Comparison of ENCODE assay signal across 1 cellular context in the genomic region with DNA sequence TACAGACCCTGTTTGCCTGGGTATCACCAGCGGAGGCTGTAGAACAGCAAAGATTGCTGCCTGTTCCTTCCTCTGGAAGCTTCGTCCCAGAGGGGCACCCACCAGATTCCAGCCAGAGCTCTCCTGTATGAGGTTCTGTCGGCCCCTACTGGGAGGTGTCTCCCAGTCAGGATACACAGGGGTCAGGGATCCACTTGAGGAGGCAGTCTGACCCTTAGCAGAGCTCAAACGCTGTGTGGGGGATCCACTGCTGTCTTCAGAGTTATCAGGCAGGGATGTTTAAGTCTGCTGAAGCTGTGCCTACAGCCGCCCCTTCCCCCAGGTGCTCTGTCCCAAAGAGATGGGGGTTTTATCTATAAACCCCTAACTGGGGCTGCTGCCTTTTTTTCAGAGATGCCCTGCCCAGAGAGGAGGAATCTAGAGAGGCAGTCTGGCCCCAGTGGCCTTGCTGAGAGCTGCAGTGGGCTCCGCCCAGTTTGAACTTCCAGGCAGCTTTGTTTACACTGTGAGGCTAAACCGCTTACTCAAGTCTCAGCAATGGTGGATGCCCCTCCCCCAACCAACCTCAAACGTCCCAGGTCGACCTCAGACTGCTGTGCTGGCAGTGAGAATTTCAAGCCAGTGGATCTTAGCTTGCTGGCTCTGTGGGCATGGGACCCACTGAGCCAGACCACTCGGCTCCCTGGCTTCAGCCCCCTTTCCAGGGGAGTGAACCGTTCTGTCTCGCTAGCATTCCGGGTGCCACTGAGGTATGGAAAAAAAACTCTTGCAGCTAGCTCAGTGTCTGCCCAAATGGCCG.
TF ChIP-seq lines count a peak whose summit lies in the region.
"Not testable (repeated sequence)": the region's sequence is repeated elsewhere in the genome, so short reads cannot be mapped to it uniquely, and the experiment has no call there.

No MANE protein-coding gene starts in this region.

TF ChIP-seq in HepG2, 621 proteins besides CTCF, POLR2A, EP300 and RAD21 (continued from another document and continues in another):
- TF ChIP-seq CEBPG (CRISPR knock-in tag; IDR thresholded peaks at IDR 0.05) (peak; percentile 75), ETV5 (CRISPR knock-in tag; IDR thresholded peaks at IDR 0.05; ENCODE audit: borderline replicate concordance) (peak; percentile 26; the same call in 1 of the 2 replicates), IRF2 (CRISPR knock-in tag; IDR thresholded peaks at IDR 0.05) (peak; percentile 73; the same call in 1 of the 2 replicates), SOX13 (CRISPR knock-in tag; conservative IDR thresholded peaks at IDR 0.05 in 1 of 2, IDR thresholded peaks at IDR 0.05 in 1 of 2) (peak in 1 of 2 experiments; percentile 73; a peak in 2 of 4 replicates), REPIN1 (CRISPR knock-in tag; IDR thresholded peaks at IDR 0.05; ENCODE audit: borderline replicate concordance, low read depth) (peak; percentile 67; the same call in 1 of the 2 replicates), ZNF317 (CRISPR knock-in tag; IDR thresholded peaks at IDR 0.05) (peak; percentile 26; the same call in 1 of the 2 replicates), YY1 (IDR thresholded peaks at IDR 0.05; ENCODE audit: insufficient read depth, insufficient replicate concordance, low read depth, low read length) (peak; percentile 79), YEATS2 (CRISPR knock-in tag; IDR thresholded peaks at IDR 0.05; ENCODE audit: borderline replicate concordance) (peak; percentile 49; the same call in 1 of the 2 replicates), SOX6 (CRISPR knock-in tag; IDR thresholded peaks at IDR 0.05) (peak; percentile 85), KMT2A (CRISPR knock-in tag; IDR thresholded peaks at IDR 0.05) (0 out of 2 replicates have a peak, but pooled peaks have one; percentile 41), GATAD1 (CRISPR knock-in tag; IDR thresholded peaks at IDR 0.05) (peak; percentile 51; the same call in 1 of the 2 replicates), GABPB1 (CRISPR knock-in tag; IDR thresholded peaks at IDR 0.05) (0 out of 2 replicates have a peak, but pooled peaks have one; percentile 26), FOSL2 (CRISPR knock-in tag; IDR thresholded peaks at IDR 0.05) (peak; percentile 87), ZNF605 (CRISPR knock-in tag; IDR thresholded peaks at IDR 0.05) (peak; percentile 59; the same call in 1 of the 2 replicates), MTA1 (CRISPR knock-in tag; IDR thresholded peaks at IDR 0.05; ENCODE audit: borderline replicate concordance) (peak; percentile 91; the same call in 1 of the 2 replicates), ZNF124 (CRISPR knock-in tag; IDR thresholded peaks at IDR 0.05) (peak; percentile 39; the same call in 1 of the 2 replicates), ESRRA (CRISPR knock-in tag; IDR thresholded peaks at IDR 0.05; ENCODE audit: low read depth) (0 out of 2 replicates have a peak, but pooled peaks have one; percentile 55), KDM4B (CRISPR knock-in tag; IDR thresholded peaks at IDR 0.05) (peak; percentile 60; the same call in 1 of the 2 replicates), ZNF430 (CRISPR knock-in tag; IDR thresholded peaks at IDR 0.05) (peak; percentile 79), HDAC2 (CRISPR knock-in tag; IDR thresholded peaks at IDR 0.05) (peak; percentile 81), ZNF556 (CRISPR knock-in tag; IDR thresholded peaks at IDR 0.05; ENCODE audit: borderline replicate concordance) (0 out of 2 replicates have a peak, but pooled peaks have one; percentile 57), TEAD3 (CRISPR knock-in tag; optimal IDR thresholded peaks at IDR 0.05; ENCODE audit: borderline replicate concordance) (peak; percentile 66), FOSL1 (CRISPR knock-in tag; IDR thresholded peaks at IDR 0.05; ENCODE audit: borderline replicate concordance) (0 out of 2 replicates have a peak, but pooled peaks have one; percentile 40), CREM (IDR thresholded peaks at IDR 0.05) (peak; percentile 43; the same call in 1 of the 2 replicates), ZNF792 (CRISPR knock-in tag; IDR thresholded peaks at IDR 0.05) (peak; percentile 98)
- TF ChIP-seq, protein P1, sequence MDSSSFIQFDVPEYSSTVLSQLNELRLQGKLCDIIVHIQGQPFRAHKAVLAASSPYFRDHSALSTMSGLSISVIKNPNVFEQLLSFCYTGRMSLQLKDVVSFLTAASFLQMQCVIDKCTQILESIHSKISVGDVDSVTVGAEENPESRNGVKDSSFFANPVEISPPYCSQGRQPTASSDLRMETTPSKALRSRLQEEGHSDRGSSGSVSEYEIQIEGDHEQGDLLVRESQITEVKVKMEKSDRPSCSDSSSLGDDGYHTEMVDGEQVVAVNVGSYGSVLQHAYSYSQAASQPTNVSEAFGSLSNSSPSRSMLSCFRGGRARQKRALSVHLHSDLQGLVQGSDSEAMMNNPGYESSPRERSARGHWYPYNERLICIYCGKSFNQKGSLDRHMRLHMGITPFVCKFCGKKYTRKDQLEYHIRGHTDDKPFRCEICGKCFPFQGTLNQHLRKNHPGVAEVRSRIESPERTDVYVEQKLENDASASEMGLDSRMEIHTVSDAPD (CRISPR knock-in tag; IDR thresholded peaks at IDR 0.05): 0 out of 2 replicates have a peak, but pooled peaks have one; percentile 27
- TF ChIP-seq, protein P2, sequence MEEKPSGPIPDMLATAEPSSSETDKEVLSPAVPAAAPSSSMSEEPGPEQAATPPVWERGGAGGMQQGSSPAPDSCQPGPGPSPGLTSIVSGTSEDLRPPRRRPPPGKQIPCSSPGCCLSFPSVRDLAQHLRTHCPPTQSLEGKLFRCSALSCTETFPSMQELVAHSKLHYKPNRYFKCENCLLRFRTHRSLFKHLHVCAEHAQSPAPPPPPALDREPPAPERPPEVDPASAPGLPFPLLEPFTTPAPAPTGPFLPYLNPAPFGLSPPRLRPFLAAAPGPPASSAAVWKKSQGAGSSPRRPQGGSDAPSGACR (CRISPR knock-in tag; IDR thresholded peaks at IDR 0.05): 0 out of 2 replicates have a peak, but pooled peaks have one; percentile 39
- not testable (repeated sequence) for TF ChIP-seq SOX13 (IDR thresholded peaks at IDR 0.05); SOX6 (IDR thresholded peaks at IDR 0.05); CREM (CRISPR knock-in tag; IDR thresholded peaks at IDR 0.05)
- TF ChIP-seq, protein P3, sequence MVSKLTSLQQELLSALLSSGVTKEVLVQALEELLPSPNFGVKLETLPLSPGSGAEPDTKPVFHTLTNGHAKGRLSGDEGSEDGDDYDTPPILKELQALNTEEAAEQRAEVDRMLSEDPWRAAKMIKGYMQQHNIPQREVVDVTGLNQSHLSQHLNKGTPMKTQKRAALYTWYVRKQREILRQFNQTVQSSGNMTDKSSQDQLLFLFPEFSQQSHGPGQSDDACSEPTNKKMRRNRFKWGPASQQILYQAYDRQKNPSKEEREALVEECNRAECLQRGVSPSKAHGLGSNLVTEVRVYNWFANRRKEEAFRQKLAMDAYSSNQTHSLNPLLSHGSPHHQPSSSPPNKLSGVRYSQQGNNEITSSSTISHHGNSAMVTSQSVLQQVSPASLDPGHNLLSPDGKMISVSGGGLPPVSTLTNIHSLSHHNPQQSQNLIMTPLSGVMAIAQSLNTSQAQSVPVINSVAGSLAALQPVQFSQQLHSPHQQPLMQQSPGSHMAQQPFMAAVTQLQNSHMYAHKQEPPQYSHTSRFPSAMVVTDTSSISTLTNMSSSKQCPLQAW (CRISPR knock-in tag; IDR thresholded peaks at IDR 0.05): 0 out of 2 replicates have a peak, but pooled peaks have one; percentile 35
- TF ChIP-seq, protein P4, sequence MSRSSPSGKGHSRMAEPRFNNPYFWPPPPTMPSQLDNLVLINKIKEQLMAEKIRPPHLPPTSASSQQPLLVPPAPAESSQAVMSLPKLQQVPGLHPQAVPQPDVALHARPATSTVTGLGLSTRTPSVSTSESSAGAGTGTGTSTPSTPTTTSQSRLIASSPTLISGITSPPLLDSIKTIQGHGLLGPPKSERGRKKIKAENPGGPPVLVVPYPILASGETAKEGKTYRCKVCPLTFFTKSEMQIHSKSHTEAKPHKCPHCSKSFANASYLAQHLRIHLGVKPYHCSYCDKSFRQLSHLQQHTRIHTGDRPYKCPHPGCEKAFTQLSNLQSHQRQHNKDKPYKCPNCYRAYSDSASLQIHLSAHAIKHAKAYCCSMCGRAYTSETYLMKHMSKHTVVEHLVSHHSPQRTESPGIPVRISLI (CRISPR knock-in tag; IDR thresholded peaks at IDR 0.05; ENCODE audit: borderline replicate concordance): peak; percentile 68
- TF ChIP-seq, protein P5, sequence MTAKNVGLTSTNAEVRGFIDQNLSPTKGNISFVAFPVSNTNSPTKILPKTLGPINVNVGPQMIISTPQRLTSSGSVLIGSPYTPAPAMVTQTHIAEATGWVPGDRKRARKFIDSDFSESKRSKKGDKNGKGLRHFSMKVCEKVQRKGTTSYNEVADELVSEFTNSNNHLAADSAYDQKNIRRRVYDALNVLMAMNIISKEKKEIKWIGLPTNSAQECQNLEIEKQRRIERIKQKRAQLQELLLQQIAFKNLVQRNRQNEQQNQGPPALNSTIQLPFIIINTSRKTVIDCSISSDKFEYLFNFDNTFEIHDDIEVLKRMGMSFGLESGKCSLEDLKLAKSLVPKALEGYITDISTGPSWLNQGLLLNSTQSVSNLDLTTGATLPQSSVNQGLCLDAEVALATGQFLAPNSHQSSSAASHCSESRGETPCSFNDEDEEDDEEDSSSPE (CRISPR knock-in tag; IDR thresholded peaks at IDR 0.05): 0 out of 2 replicates have a peak, but pooled peaks have one; percentile 8
- TF ChIP-seq, protein P6, sequence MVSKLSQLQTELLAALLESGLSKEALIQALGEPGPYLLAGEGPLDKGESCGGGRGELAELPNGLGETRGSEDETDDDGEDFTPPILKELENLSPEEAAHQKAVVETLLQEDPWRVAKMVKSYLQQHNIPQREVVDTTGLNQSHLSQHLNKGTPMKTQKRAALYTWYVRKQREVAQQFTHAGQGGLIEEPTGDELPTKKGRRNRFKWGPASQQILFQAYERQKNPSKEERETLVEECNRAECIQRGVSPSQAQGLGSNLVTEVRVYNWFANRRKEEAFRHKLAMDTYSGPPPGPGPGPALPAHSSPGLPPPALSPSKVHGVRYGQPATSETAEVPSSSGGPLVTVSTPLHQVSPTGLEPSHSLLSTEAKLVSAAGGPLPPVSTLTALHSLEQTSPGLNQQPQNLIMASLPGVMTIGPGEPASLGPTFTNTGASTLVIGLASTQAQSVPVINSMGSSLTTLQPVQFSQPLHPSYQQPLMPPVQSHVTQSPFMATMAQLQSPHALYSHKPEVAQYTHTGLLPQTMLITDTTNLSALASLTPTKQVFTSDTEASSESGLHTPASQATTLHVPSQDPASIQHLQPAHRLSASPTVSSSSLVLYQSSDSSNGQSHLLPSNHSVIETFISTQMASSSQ (IDR thresholded peaks at IDR 0.05; ENCODE audit: low read depth): 0 out of 2 replicates have a peak, but pooled peaks have one; percentile 37
- TF ChIP-seq, protein P6 (CRISPR knock-in tag; IDR thresholded peaks at IDR 0.05; ENCODE audit: borderline replicate concordance): peak; percentile 67; the same call in 1 of the 2 replicates
- TF ChIP-seq, protein P7, sequence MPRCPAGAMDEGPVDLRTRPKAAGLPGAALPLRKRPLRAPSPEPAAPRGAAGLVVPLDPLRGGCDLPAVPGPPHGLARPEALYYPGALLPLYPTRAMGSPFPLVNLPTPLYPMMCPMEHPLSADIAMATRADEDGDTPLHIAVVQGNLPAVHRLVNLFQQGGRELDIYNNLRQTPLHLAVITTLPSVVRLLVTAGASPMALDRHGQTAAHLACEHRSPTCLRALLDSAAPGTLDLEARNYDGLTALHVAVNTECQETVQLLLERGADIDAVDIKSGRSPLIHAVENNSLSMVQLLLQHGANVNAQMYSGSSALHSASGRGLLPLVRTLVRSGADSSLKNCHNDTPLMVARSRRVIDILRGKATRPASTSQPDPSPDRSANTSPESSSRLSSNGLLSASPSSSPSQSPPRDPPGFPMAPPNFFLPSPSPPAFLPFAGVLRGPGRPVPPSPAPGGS (CRISPR knock-in tag; IDR thresholded peaks at IDR 0.05): 0 out of 2 replicates have a peak, but pooled peaks have one; percentile 24
- TF ChIP-seq, protein P8, sequence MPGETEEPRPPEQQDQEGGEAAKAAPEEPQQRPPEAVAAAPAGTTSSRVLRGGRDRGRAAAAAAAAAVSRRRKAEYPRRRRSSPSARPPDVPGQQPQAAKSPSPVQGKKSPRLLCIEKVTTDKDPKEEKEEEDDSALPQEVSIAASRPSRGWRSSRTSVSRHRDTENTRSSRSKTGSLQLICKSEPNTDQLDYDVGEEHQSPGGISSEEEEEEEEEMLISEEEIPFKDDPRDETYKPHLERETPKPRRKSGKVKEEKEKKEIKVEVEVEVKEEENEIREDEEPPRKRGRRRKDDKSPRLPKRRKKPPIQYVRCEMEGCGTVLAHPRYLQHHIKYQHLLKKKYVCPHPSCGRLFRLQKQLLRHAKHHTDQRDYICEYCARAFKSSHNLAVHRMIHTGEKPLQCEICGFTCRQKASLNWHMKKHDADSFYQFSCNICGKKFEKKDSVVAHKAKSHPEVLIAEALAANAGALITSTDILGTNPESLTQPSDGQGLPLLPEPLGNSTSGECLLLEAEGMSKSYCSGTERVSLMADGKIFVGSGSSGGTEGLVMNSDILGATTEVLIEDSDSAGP (CRISPR knock-in tag; IDR thresholded peaks at IDR 0.05; ENCODE audit: borderline replicate concordance): peak; percentile 78; the same call in 1 of the 2 replicates
- TF ChIP-seq, protein P9, sequence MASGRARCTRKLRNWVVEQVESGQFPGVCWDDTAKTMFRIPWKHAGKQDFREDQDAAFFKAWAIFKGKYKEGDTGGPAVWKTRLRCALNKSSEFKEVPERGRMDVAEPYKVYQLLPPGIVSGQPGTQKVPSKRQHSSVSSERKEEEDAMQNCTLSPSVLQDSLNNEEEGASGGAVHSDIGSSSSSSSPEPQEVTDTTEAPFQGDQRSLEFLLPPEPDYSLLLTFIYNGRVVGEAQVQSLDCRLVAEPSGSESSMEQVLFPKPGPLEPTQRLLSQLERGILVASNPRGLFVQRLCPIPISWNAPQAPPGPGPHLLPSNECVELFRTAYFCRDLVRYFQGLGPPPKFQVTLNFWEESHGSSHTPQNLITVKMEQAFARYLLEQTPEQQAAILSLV (CRISPR knock-in tag; IDR thresholded peaks at IDR 0.05; ENCODE audit: borderline replicate concordance): 0 out of 2 replicates have a peak, but pooled peaks have one; percentile 34
- TF ChIP-seq, protein P10, sequence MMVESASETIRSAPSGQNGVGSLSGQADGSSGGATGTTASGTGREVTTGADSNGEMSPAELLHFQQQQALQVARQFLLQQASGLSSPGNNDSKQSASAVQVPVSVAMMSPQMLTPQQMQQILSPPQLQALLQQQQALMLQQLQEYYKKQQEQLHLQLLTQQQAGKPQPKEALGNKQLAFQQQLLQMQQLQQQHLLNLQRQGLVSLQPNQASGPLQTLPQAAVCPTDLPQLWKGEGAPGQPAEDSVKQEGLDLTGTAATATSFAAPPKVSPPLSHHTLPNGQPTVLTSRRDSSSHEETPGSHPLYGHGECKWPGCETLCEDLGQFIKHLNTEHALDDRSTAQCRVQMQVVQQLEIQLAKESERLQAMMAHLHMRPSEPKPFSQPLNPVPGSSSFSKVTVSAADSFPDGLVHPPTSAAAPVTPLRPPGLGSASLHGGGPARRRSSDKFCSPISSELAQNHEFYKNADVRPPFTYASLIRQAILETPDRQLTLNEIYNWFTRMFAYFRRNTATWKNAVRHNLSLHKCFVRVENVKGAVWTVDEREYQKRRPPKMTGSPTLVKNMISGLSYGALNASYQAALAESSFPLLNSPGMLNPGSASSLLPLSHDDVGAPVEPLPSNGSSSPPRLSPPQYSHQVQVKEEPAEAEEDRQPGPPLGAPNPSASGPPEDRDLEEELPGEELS (CRISPR knock-in tag; IDR thresholded peaks at IDR 0.05): peak; percentile 82
